Comparison of ENCODE assay signal across 8 cellular contexts in the genomic region with DNA sequence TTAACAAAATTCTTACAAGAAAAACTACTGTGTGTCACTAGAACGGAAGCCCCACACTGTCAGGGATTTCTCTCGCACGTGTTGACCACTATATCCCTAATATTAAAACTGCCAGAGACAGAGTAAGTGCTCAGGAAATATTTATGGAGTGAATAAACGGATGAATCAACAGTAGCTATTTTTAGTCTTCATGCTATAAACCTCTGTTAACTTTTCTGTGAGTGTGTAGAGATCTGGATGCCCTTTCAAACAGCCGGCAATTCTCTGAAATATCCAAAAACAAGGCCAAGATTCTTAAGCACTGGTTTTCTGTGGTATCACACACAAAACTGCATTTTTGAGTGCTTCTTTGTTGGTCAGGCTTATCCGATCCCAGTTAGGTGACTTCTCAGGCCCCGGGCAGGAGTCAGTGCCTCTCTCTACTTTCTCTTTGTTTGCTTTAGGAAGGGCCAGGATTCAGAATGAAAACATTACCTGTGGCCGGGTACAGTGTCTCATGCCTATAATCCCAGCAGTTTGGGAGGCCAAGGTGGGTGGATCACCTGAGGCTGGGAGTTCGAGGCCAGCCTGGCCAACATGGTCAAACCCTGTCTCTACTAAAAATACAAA.
DNase-seq lines count a peak whose midpoint lies in the region; FAIRE-seq and TF ChIP-seq lines count a peak whose summit lies in the region.

No MANE protein-coding gene starts in this region.

- H3K27me3 Mint-ChIP-seq in T-helper 2 cell treated with Interferon-gamma antibody and Interleukin-4, amounts not matched to agents 5 μg/mL and 100 μg/mL, for 36 hours (ENCODE audit: low read depth): no peaks in the 10 kb centered on the region

- H3K4me3 Mint-ChIP-seq in T-helper 2 cell treated with Interferon-gamma antibody and Interleukin-4, amounts not matched to agents 5 μg/mL and 100 μg/mL, for 36 hours: no peak overlapping the region

- H3K4me1 Mint-ChIP-seq in T-helper 2 cell treated with Interferon-gamma antibody and Interleukin-4, amounts not matched to agents 5 μg/mL and 100 μg/mL, for 36 hours (ENCODE audit: low read depth): peaks cover 2% of the 10 kb centered on the region

- no peak for TF ChIP-seq POLR2A in H54 (IDR thresholded peaks at IDR 0.05; ENCODE audit: low read depth, low read length)

- no peak overlapping the region for H3K27ac Mint-ChIP-seq in T-helper 2 cell treated with Interferon-gamma antibody and Interleukin-4, amounts not matched to agents 5 μg/mL and 100 μg/mL, for 36 hours

- FAIRE-seq in H54 (lab: Jason Lieb, UNC): no peak

- DNase-seq in H54 (ENCODE audit: insufficient read length, low spot score) (peak; percentile 32), hepatic stellate cell (ENCODE audit: low spot score) (peak; percentile 79), stromal cell of bone marrow (ENCODE audit: low read depth) (peak; percentile 81), NCI-H2107 (lab: John Stamatoyannopoulos, UW) (no peak), cerebellar nuclear complex (lab: John Stamatoyannopoulos, UW) (no peak)
- DNase-seq in activated CD4-positive, alpha-beta T cell treated with anti-CD3 and anti-CD28 coated beads for 4 hours: no peak
- DNase-seq in T-helper 2 cell treated with Interferon-gamma antibody and Interleukin-4, amounts not matched to agents 5 μg/mL and 100 μg/mL, for 36 hours (ENCODE audit: low spot score): no peak

- H3K9me3 Mint-ChIP-seq in T-helper 2 cell treated with Interferon-gamma antibody and Interleukin-4, amounts not matched to agents 5 μg/mL and 100 μg/mL, for 36 hours: no peaks in the 10 kb centered on the region

- no peaks in the 10 kb centered on the region for H3K36me3 Mint-ChIP-seq in T-helper 2 cell treated with Interferon-gamma antibody and Interleukin-4, amounts not matched to agents 5 μg/mL and 100 μg/mL, for 36 hours (ENCODE audit: low read depth)

- H3K27ac ChIP-seq in angular gyrus (ENCODE audit: low read depth, low read length): peak overlapping the region; percentile 22

Comparison
In these comparisons a context has a peak if more than half of its experiments do, and no peak if none do; other contexts are left out.
1. DNase-seq: peak in H54 (single experiment), hepatic stellate cell (single experiment) and stromal cell of bone marrow (single experiment); none in NCI-H2107 (single experiment), activated CD4-positive, alpha-beta T cell treated with anti-CD3 and anti-CD28 coated beads for 4 hours (0 of 2), T-helper 2 cell treated with Interferon-gamma antibody and Interleukin-4, amounts not matched to agents 5 μg/mL and 100 μg/mL, for 36 hours (single experiment) and cerebellar nuclear complex (0 of 2).